1 cellular context compared by ENCODE assay signal in the genomic region with DNA sequence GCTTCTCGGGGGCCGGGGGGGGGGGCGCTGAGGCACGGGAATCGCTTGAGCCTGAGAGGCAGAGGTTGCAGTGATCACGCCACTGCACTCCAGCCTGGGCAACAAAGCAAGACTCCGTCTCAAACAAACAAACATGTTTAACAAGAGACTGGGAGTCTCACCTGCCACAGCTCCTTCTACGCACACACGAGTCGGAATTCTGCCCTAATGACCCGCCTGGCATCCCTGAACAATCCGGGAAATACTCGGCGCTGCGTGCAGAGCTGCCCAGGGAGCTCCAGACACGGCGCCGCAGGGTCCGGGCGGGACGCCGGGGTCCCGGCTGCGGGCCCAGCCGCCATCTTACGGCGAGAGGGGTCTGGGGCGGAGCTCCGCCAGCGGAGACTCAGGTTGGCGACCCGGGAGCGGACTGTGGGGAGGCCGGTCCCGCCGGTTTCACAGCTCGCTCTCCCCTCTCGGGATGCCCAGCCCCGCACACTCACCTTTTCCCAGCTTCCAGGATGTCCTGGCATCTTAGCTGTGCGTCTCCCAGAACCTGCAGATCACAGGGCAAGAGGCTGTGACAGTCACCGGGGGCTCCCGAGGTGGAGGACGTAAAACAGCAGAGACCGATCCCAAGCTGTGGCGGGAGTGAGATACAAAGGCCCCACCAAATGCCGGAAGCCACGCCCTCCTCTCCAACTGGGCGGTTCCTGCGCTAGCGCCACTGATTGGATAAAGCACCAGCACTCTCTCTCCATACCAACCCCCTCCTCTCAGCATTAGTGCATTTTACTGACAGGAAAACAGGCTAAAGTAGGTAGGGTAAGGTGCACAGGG.
A peak's percentile ranks its signal among the peaks of the same experiment; 100 is the strongest.
TF ChIP-seq lines count a peak whose summit lies in the region.

No MANE protein-coding gene starts in this region.

TF ChIP-seq in HepG2, 621 proteins besides CTCF, POLR2A, EP300 and RAD21 (continued from another document and continues in another):
- TF ChIP-seq, protein P1, sequence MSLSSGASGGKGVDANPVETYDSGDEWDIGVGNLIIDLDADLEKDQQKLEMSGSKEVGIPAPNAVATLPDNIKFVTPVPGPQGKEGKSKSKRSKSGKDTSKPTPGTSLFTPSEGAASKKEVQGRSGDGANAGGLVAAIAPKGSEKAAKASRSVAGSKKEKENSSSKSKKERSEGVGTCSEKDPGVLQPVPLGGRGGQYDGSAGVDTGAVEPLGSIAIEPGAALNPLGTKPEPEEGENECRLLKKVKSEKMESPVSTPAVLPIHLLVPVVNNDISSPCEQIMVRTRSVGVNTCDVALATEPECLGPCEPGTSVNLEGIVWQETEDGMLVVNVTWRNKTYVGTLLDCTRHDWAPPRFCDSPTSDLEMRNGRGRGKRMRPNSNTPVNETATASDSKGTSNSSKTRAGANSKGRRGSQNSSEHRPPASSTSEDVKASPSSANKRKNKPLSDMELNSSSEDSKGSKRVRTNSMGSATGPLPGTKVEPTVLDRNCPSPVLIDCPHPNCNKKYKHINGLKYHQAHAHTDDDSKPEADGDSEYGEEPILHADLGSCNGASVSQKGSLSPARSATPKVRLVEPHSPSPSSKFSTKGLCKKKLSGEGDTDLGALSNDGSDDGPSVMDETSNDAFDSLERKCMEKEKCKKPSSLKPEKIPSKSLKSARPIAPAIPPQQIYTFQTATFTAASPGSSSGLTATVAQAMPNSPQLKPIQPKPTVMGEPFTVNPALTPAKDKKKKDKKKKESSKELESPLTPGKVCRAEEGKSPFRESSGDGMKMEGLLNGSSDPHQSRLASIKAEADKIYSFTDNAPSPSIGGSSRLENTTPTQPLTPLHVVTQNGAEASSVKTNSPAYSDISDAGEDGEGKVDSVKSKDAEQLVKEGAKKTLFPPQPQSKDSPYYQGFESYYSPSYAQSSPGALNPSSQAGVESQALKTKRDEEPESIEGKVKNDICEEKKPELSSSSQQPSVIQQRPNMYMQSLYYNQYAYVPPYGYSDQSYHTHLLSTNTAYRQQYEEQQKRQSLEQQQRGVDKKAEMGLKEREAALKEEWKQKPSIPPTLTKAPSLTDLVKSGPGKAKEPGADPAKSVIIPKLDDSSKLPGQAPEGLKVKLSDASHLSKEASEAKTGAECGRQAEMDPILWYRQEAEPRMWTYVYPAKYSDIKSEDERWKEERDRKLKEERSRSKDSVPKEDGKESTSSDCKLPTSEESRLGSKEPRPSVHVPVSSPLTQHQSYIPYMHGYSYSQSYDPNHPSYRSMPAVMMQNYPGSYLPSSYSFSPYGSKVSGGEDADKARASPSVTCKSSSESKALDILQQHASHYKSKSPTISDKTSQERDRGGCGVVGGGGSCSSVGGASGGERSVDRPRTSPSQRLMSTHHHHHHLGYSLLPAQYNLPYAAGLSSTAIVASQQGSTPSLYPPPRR (CRISPR knock-in tag; IDR thresholded peaks at IDR 0.05; ENCODE audit: borderline replicate concordance) = peak; percentile 20; the same call in 1 of the 2 replicates
- no peak for TF ChIP-seq ZNF235 (CRISPR knock-in tag; IDR thresholded peaks at IDR 0.05; ENCODE audit: borderline replicate concordance)
- TF ChIP-seq, protein P2, sequence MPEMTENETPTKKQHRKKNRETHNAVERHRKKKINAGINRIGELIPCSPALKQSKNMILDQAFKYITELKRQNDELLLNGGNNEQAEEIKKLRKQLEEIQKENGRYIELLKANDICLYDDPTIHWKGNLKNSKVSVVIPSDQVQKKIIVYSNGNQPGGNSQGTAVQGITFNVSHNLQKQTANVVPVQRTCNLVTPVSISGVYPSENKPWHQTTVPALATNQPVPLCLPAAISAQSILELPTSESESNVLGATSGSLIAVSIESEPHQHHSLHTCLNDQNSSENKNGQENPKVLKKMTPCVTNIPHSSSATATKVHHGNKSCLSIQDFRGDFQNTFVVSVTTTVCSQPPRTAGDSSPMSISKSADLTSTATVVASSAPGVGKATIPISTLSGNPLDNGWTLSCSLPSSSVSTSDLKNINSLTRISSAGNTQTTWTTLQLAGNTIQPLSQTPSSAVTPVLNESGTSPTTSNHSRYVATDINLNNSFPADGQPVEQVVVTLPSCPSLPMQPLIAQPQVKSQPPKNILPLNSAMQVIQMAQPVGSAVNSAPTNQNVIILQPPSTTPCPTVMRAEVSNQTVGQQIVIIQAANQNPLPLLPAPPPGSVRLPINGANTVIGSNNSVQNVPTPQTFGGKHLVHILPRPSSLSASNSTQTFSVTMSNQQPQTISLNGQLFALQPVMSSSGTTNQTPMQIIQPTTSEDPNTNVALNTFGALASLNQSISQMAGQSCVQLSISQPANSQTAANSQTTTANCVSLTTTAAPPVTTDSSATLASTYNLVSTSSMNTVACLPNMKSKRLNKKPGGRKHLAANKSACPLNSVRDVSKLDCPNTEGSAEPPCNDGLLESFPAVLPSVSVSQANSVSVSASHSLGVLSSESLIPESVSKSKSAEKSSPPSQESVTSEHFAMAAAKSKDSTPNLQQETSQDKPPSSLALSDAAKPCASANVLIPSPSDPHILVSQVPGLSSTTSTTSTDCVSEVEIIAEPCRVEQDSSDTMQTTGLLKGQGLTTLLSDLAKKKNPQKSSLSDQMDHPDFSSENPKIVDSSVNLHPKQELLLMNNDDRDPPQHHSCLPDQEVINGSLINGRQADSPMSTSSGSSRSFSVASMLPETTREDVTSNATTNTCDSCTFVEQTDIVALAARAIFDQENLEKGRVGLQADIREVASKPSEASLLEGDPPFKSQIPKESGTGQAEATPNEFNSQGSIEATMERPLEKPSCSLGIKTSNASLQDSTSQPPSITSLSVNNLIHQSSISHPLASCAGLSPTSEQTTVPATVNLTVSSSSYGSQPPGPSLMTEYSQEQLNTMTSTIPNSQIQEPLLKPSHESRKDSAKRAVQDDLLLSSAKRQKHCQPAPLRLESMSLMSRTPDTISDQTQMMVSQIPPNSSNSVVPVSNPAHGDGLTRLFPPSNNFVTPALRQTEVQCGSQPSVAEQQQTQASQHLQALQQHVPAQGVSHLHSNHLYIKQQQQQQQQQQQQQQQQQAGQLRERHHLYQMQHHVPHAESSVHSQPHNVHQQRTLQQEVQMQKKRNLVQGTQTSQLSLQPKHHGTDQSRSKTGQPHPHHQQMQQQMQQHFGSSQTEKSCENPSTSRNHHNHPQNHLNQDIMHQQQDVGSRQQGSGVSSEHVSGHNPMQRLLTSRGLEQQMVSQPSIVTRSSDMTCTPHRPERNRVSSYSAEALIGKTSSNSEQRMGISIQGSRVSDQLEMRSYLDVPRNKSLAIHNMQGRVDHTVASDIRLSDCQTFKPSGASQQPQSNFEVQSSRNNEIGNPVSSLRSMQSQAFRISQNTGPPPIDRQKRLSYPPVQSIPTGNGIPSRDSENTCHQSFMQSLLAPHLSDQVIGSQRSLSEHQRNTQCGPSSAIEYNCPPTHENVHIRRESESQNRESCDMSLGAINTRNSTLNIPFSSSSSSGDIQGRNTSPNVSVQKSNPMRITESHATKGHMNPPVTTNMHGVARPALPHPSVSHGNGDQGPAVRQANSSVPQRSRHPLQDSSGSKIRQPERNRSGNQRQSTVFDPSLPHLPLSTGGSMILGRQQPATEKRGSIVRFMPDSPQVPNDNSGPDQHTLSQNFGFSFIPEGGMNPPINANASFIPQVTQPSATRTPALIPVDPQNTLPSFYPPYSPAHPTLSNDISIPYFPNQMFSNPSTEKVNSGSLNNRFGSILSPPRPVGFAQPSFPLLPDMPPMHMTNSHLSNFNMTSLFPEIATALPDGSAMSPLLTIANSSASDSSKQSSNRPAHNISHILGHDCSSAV (CRISPR knock-in tag; IDR thresholded peaks at IDR 0.05; ENCODE audit: borderline replicate concordance) = no peak
- no peak for TF ChIP-seq ZNF550 (CRISPR knock-in tag; IDR thresholded peaks at IDR 0.05; ENCODE audit: borderline replicate concordance)
- 0 out of 2 replicates have a peak, but pooled peaks have one; percentile 22 for TF ChIP-seq MEIS1 (CRISPR knock-in tag; IDR thresholded peaks at IDR 0.05; ENCODE audit: borderline replicate concordance)
- TF ChIP-seq TCF7L2 (IDR thresholded peaks at IDR 0.05; ENCODE audit: low read depth, low read length) = no peak
- TF ChIP-seq, protein P3, sequence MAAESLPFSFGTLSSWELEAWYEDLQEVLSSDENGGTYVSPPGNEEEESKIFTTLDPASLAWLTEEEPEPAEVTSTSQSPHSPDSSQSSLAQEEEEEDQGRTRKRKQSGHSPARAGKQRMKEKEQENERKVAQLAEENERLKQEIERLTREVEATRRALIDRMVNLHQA (CRISPR knock-in tag; IDR thresholded peaks at IDR 0.05) = no peak
- TF ChIP-seq GATAD2A (CRISPR knock-in tag; IDR thresholded peaks at IDR 0.05) = no peak
- TF ChIP-seq CEBPB (IDR thresholded peaks at IDR 0.05; ENCODE audit: borderline replicate concordance, low read depth, low read length) = no peak
- TF ChIP-seq ZBTB42 (CRISPR knock-in tag; IDR thresholded peaks at IDR 0.05) = no peak
- no peak for TF ChIP-seq ZNF143 (CRISPR knock-in tag; IDR thresholded peaks at IDR 0.05)
- TF ChIP-seq, protein P4, sequence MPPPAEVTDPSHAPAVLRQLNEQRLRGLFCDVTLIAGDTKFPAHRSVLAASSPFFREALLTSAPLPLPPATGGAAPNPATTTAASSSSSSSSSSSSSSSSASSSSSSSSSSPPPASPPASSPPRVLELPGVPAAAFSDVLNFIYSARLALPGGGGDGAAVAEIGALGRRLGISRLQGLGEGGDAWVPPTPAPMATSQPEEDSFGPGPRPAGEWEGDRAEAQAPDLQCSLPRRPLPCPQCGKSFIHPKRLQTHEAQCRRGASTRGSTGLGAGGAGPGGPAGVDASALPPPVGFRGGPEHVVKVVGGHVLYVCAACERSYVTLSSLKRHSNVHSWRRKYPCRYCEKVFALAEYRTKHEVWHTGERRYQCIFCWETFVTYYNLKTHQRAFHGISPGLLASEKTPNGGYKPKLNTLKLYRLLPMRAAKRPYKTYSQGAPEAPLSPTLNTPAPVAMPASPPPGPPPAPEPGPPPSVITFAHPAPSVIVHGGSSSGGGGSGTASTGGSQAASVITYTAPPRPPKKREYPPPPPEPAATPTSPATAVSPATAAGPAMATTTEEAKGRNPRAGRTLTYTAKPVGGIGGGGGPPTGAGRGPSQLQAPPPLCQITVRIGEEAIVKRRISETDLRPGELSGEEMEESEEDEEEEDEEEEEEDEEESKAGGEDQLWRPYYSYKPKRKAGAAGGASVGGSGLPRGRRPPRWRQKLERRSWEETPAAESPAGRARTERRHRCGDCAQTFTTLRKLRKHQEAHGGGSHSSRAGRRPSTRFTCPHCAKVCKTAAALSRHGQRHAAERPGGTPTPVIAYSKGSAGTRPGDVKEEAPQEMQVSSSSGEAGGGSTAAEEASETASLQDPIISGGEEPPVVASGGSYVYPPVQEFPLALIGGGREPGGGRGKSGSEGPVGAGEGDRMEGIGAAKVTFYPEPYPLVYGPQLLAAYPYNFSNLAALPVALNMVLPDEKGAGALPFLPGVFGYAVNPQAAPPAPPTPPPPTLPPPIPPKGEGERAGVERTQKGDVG (CRISPR knock-in tag; IDR thresholded peaks at IDR 0.05; ENCODE audit: borderline replicate concordance) = no peak
- TF ChIP-seq CBX2 (IDR thresholded peaks at IDR 0.05; ENCODE audit: low read depth, low read length) = no peak
- no peak for TF ChIP-seq CBX2 (CRISPR knock-in tag; IDR thresholded peaks at IDR 0.05; ENCODE audit: low read depth)
- TF ChIP-seq, protein P5, sequence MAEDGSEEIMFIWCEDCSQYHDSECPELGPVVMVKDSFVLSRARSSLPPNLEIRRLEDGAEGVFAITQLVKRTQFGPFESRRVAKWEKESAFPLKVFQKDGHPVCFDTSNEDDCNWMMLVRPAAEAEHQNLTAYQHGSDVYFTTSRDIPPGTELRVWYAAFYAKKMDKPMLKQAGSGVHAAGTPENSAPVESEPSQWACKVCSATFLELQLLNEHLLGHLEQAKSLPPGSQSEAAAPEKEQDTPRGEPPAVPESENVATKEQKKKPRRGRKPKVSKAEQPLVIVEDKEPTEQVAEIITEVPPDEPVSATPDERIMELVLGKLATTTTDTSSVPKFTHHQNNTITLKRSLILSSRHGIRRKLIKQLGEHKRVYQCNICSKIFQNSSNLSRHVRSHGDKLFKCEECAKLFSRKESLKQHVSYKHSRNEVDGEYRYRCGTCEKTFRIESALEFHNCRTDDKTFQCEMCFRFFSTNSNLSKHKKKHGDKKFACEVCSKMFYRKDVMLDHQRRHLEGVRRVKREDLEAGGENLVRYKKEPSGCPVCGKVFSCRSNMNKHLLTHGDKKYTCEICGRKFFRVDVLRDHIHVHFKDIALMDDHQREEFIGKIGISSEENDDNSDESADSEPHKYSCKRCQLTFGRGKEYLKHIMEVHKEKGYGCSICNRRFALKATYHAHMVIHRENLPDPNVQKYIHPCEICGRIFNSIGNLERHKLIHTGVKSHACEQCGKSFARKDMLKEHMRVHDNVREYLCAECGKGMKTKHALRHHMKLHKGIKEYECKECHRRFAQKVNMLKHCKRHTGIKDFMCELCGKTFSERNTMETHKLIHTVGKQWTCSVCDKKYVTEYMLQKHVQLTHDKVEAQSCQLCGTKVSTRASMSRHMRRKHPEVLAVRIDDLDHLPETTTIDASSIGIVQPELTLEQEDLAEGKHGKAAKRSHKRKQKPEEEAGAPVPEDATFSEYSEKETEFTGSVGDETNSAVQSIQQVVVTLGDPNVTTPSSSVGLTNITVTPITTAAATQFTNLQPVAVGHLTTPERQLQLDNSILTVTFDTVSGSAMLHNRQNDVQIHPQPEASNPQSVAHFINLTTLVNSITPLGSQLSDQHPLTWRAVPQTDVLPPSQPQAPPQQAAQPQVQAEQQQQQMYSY (CRISPR knock-in tag; IDR thresholded peaks at IDR 0.05) = no peak
- peak; percentile 48; the same call in 1 of the 2 replicates for TF ChIP-seq KAT8 (CRISPR knock-in tag; IDR thresholded peaks at IDR 0.05)
- TF ChIP-seq ZNF460 (CRISPR knock-in tag; IDR thresholded peaks at IDR 0.05; ENCODE audit: borderline replicate concordance) = no peak
- no peak for TF ChIP-seq NFE2L1 (CRISPR knock-in tag; IDR thresholded peaks at IDR 0.05; ENCODE audit: borderline replicate concordance)
- TF ChIP-seq, protein P6, sequence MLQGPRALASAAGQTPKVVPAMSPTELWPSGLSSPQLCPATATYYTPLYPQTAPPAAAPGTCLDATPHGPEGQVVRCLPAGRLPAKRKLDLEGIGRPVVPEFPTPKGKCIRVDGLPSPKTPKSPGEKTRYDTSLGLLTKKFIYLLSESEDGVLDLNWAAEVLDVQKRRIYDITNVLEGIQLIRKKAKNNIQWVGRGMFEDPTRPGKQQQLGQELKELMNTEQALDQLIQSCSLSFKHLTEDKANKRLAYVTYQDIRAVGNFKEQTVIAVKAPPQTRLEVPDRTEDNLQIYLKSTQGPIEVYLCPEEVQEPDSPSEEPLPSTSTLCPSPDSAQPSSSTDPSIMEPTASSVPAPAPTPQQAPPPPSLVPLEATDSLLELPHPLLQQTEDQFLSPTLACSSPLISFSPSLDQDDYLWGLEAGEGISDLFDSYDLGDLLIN (CRISPR knock-in tag; IDR thresholded peaks at IDR 0.05; ENCODE audit: borderline replicate concordance) = no peak; the same call in 1 of the 2 replicates
- TF ChIP-seq XRCC5 (optimal IDR thresholded peaks at IDR 0.05; ENCODE audit: low read length) = no peak
- peak; percentile 77; the same call in 1 of the 2 replicates for TF ChIP-seq NAIF1 (CRISPR knock-in tag; IDR thresholded peaks at IDR 0.05; ENCODE audit: borderline replicate concordance)
- no peak for TF ChIP-seq SP140L (CRISPR knock-in tag; IDR thresholded peaks at IDR 0.05; ENCODE audit: borderline replicate concordance)
- no peak for TF ChIP-seq MAFK (conservative IDR thresholded peaks at IDR 0.05 in 1 of 2, IDR thresholded peaks at IDR 0.05 in 1 of 2; ENCODE audit: low read length in 2 of 2)
- no peak for TF ChIP-seq ZNF337 (CRISPR knock-in tag; IDR thresholded peaks at IDR 0.05; ENCODE audit: borderline replicate concordance, low read depth)
- no peak for TF ChIP-seq KLF13 (CRISPR knock-in tag; IDR thresholded peaks at IDR 0.05)
- TF ChIP-seq NR2F1 (CRISPR knock-in tag; IDR thresholded peaks at IDR 0.05) = no peak
- TF ChIP-seq, protein P7, sequence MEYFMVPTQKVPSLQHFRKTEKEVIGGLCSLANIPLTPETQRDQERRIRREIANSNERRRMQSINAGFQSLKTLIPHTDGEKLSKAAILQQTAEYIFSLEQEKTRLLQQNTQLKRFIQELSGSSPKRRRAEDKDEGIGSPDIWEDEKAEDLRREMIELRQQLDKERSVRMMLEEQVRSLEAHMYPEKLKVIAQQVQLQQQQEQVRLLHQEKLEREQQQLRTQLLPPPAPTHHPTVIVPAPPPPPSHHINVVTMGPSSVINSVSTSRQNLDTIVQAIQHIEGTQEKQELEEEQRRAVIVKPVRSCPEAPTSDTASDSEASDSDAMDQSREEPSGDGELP (IDR thresholded peaks at IDR 0.05; ENCODE audit: borderline replicate concordance, low read depth) = no peak
- no peak for TF ChIP-seq ZNF530 (CRISPR knock-in tag; IDR thresholded peaks at IDR 0.05; ENCODE audit: low read depth)
- TF ChIP-seq POLR2AphosphoS2 (IDR thresholded peaks at IDR 0.05; ENCODE audit: low read depth, low read length) = no peak
